ENCODE assay signal across 10 cellular contexts in genomic region chr5:14810282-14810681, GRCh38.
DNase-seq lines count a peak whose midpoint lies in the region; ATAC-seq and TF ChIP-seq lines count a peak whose summit lies in the region.
"Had no signal": no experiment of that assay in that cellular context is flagged by ENCODE, and none has a peak within 500 bp of the region (broad histone marks: within the 10 kb centered on the region; RNA-seq: fewer than 3 reads in every experiment).

No MANE protein-coding gene starts in this region.

- H3K27ac Mint-ChIP-seq in memory B cell, result peak overlapping the region; percentile 79
- no peak overlapping the region for H3K27ac Mint-ChIP-seq in Caco-2 (ENCODE audit: unreplicated experiment)

- 94% methylated on average over 6 of the region's 6 CpGs for WGBS in right cardiac atrium
- 77 to 92% (median 88%) methylated on average over 6 of the region's 6 CpGs for WGBS in adrenal gland, 4 donors

- H3K36me3 Mint-ChIP-seq in memory B cell (no peaks in the 10 kb centered on the region), Caco-2 (ENCODE audit: insufficient read depth, unreplicated experiment) (no peaks in the 10 kb centered on the region)

- no peaks in the 10 kb centered on the region for H3K9me3 Mint-ChIP-seq in memory B cell
- no peaks in the 10 kb centered on the region for H3K9me3 Mint-ChIP-seq in Caco-2 (ENCODE audit: unreplicated experiment)

- H3K4me1 ChIP-seq in right atrium auricular region, result peaks cover 0 to 34% of the 10 kb centered on the region in 2 donors
- peaks cover 15% of the 10 kb centered on the region for H3K4me1 ChIP-seq in right cardiac atrium (ENCODE audit: control insufficient read depth, insufficient read depth, low read length)
- peaks cover 0 to 27% of the 10 kb centered on the region in 2 donors for H3K4me1 ChIP-seq in adrenal gland (replicated peaks in 1 of 2)
- H3K4me1 ChIP-seq in Caco-2, result no peaks in the 10 kb centered on the region

- no peak for ATAC-seq in right cardiac atrium
- ATAC-seq in memory B cell (ENCODE audit: low read depth), result no peak

- H3K27me3 Mint-ChIP-seq in memory B cell (no peaks in the 10 kb centered on the region), Caco-2 (ENCODE audit: insufficient read depth, unreplicated experiment) (peaks cover 2% of the 10 kb centered on the region)

- H3K4me3 Mint-ChIP-seq in memory B cell (peak overlapping the region; percentile 85), Caco-2 (ENCODE audit: unreplicated experiment) (no peak overlapping the region)

- H3K4me1 Mint-ChIP-seq in memory B cell (peaks cover 32% of the 10 kb centered on the region), Caco-2 (ENCODE audit: low read depth, unreplicated experiment) (no peaks in the 10 kb centered on the region)

- TF ChIP-seq CTCF in right atrium auricular region (IDR thresholded peaks at IDR 0.05) (no peak), adrenal gland (IDR thresholded peaks at IDR 0.05) (no peak), Caco-2 (IDR thresholded peaks at IDR 0.05; ENCODE audit: insufficient read depth in 1 of 2, low read depth in 1 of 2, low read length in 1 of 2, severe bottlenecking in 1 of 2, unreplicated experiment in 1 of 2) (no peak)

- no peaks in the 10 kb centered on the region for H3K27me3 ChIP-seq in right atrium auricular region
- no peaks in the 10 kb centered on the region for H3K27me3 ChIP-seq in right cardiac atrium (ENCODE audit: control insufficient read depth, insufficient read depth)
- H3K27me3 ChIP-seq in adrenal gland, result no peaks in the 10 kb centered on the region
- no peaks in the 10 kb centered on the region for H3K27me3 ChIP-seq in Caco-2 (replicated peaks; ENCODE audit: control insufficient read depth, insufficient read depth, low read length)

- no peaks in the 10 kb centered on the region for H3K9me3 ChIP-seq in right atrium auricular region
- H3K9me3 ChIP-seq in right cardiac atrium (ENCODE audit: control insufficient read depth, low read length), result peaks cover 2% of the 10 kb centered on the region
- no peaks in the 10 kb centered on the region for H3K9me3 ChIP-seq in adrenal gland (replicated peaks in 1 of 3)
- H3K9me3 ChIP-seq in Caco-2, result no peaks in the 10 kb centered on the region

- TF ChIP-seq POLR2A in adrenal gland (IDR thresholded peaks at IDR 0.05), result no peak

- no TSS peak for BruUV-seq in Caco-2 (replicated peaks; lab: Mats Ljungman, UMichigan)

- DNase-seq in right atrium auricular region (ENCODE audit: low spot score), result no peak
- no peak for DNase-seq in right cardiac atrium
- no peak for DNase-seq in adrenal gland
- no peak for DNase-seq in memory B cell (ENCODE audit: low spot score in 2 of 2)
- DNase-seq in LoVo (ENCODE audit: low spot score), result no peak
- DNase-seq in DMS 273 (lab: John Stamatoyannopoulos, UW; ENCODE audit: unreplicated experiment), result no peak
- DNase-seq in hepatic stellate cell (ENCODE audit: low spot score), result no peak
- DNase-seq in Caco-2, result no peak
- DNase-seq: cerebellar nuclear complex, WERI-Rb-1 had no signal

- no peak overlapping the region for H3K4me3 ChIP-seq in right atrium auricular region
- no peak overlapping the region for H3K4me3 ChIP-seq in right cardiac atrium (ENCODE audit: low read length)
- H3K4me3 ChIP-seq in adrenal gland, result peak overlapping the region in 1 of 4 donors; percentile 15
- H3K4me3 ChIP-seq in Caco-2 (ENCODE audit: low read depth, low read length), result no peak overlapping the region

- H3K27ac ChIP-seq in right atrium auricular region (peak overlapping the region; percentile 25 to 44), right cardiac atrium (ENCODE audit: low read length) (no peak overlapping the region), adrenal gland (peak overlapping the region in 4 of 5 donors; percentile 39 to 83 (median 60))
- H3K27ac ChIP-seq: WERI-Rb-1 had no signal

- H3K36me3 ChIP-seq in right atrium auricular region, result no peaks in the 10 kb centered on the region
- H3K36me3 ChIP-seq in adrenal gland (replicated peaks in 1 of 2), result no peaks in the 10 kb centered on the region
- no peaks in the 10 kb centered on the region; the same call in 1 of the 2 replicates for H3K36me3 ChIP-seq in Caco-2 (ENCODE audit: control insufficient read depth, insufficient read depth, low read length)

- CTCF ChIA-PET in Caco-2 (lab: Charles Lee), result no interaction called here

- POLR2A ChIA-PET in Caco-2 (lab: Charles Lee), result no interaction called here

- intact Hi-C loops in right cardiac atrium (cut with DNase I), result no loop called here
- intact Hi-C loops in adrenal gland (cut with DNase I), result no loop called here
- intact Hi-C loops in Caco-2 (cut with micrococcal nuclease; ENCODE audit: unreplicated experiment), result no loop called here
